ENCODE assay signal across 7 cellular contexts in genomic region chr1:179962168-179962567, GRCh38. TPM values are rescaled to one million over a fixed set of nuclear protein-coding genes. Genes with fewer than 3 reads are reported as not detected.
DNase-seq lines count a peak whose midpoint lies in the region; ATAC-seq, FAIRE-seq and TF ChIP-seq lines count a peak whose summit lies in the region.
"Not testable (repeated sequence)": the region's sequence is repeated elsewhere in the genome, so short reads cannot be mapped to it uniquely, and the experiment has no call there.

No MANE protein-coding gene starts in this region.

- not testable (repeated sequence) for H3K27ac ChIP-seq in HEK293 (ENCODE audit: extremely low read depth, low read depth, low read length); K562 (ENCODE audit: extremely low read depth, low read depth, low read length); trophoblast cell (ENCODE audit: low read depth, low read length)

- not testable (repeated sequence) for H2AFZ ChIP-seq in K562 (ENCODE audit: low read depth, low read length); trophoblast cell (ENCODE audit: insufficient read depth, low read length, poor library complexity)

- H3K14ac ChIP-seq in trophoblast cell (ENCODE audit: low read length), result not testable (repeated sequence)

- H3K4me3 Mint-ChIP-seq in T-helper 17 cell; effector memory CD8-positive, alpha-beta T cell; stimulated activated memory B cell treated with anti-CD40 and anti-IgM and Interleukin-4, amounts not matched to agents 10 μg/mL and 1 μg/mL and 100 μg/mL, for 72 hours: not testable (repeated sequence)

- TF ChIP-seq CTCF in HEK293 (tag by site-specific recombination; IDR thresholded peaks at IDR 0.05); K562 (IDR thresholded peaks at IDR 0.05 in 2 of 3, conservative IDR thresholded peaks at IDR 0.05 in 1 of 3; ENCODE audit: insufficient read depth in 2 of 3, low read depth in 1 of 3, low read length in 3 of 3): not testable (repeated sequence)

- not testable (repeated sequence) for H3K9me3 ChIP-seq in HEK293 (ENCODE audit: control insufficient read depth, insufficient read depth, low read depth, low read length); T-helper 17 cell (ENCODE audit: control insufficient read depth, low read length, poor library complexity, severe bottlenecking); K562 (replicated peaks; ENCODE audit: control insufficient read depth, insufficient read depth, low read depth, low read length); trophoblast cell (ENCODE audit: insufficient read depth, low read depth, low read length)

- H3K27me3 Mint-ChIP-seq in T-helper 17 cell; effector memory CD8-positive, alpha-beta T cell; stimulated activated memory B cell treated with anti-CD40 and anti-IgM and Interleukin-4, amounts not matched to agents 10 μg/mL and 1 μg/mL and 100 μg/mL, for 72 hours: not testable (repeated sequence)

- not testable (repeated sequence) for H2BK120ac ChIP-seq in trophoblast cell (ENCODE audit: insufficient read depth, low read length, poor library complexity)

- H4K91ac ChIP-seq in trophoblast cell (ENCODE audit: low read depth, low read length), result not testable (repeated sequence)

- intact Hi-C loops in K562 (cut with micrococcal nuclease), result not testable (repeated sequence)

- H3K4me2 ChIP-seq in K562 (ENCODE audit: insufficient read depth, low read length); trophoblast cell (ENCODE audit: low read length): not testable (repeated sequence)

- not testable (repeated sequence) for H3K9me3 Mint-ChIP-seq in effector memory CD8-positive, alpha-beta T cell; stimulated activated memory B cell treated with anti-CD40 and anti-IgM and Interleukin-4, amounts not matched to agents 10 μg/mL and 1 μg/mL and 100 μg/mL, for 72 hours

- H4K12ac ChIP-seq in trophoblast cell (ENCODE audit: low read depth, low read length), result not testable (repeated sequence)

- not testable (repeated sequence) for H3K36me3 ChIP-seq in HEK293 (ENCODE audit: control insufficient read depth in 2 of 2, insufficient read depth in 1 of 2, low read length in 2 of 2); K562 (ENCODE audit: control insufficient read depth, insufficient read depth, low read length); trophoblast cell (ENCODE audit: control insufficient read depth in 1 of 2, insufficient read depth in 2 of 2, low read length in 2 of 2)

- not testable (repeated sequence) for H3K4me1 ChIP-seq in HEK293 (ENCODE audit: control insufficient read depth, insufficient read depth, low read length); K562 (replicated peaks in 1 of 2; ENCODE audit: control insufficient read depth in 2 of 2, insufficient read depth in 2 of 2, low read length in 2 of 2); trophoblast cell (ENCODE audit: control insufficient read depth in 1 of 2, insufficient read depth in 2 of 2, low read length in 2 of 2)

- not testable (repeated sequence) for FAIRE-seq in K562 (lab: Jason Lieb, UNC)

- TF ChIP-seq RAD21 in K562 (CRISPR knock-in tag; conservative IDR thresholded peaks at IDR 0.05 in 1 of 2, IDR thresholded peaks at IDR 0.05 in 1 of 2), result not testable (repeated sequence)

- not testable (repeated sequence) for BruUV-seq in K562 (replicated peaks; lab: Mats Ljungman, UMichigan)

- not testable (repeated sequence) for H2BK12ac ChIP-seq in trophoblast cell (ENCODE audit: low read length)

- in situ Hi-C loops in K562 (cut with MboI), result not testable (repeated sequence)

- 95% methylated on average over 8 of the region's 8 CpGs for WGBS in K562 (ENCODE audit: insufficient coverage, low coverage, missing lambda C conversion rate)
- WGBS in trophoblast cell (ENCODE audit: extremely low coverage, insufficient coverage, insufficient read length), result no CpG with 5 or more reads among the region's 8 CpGs

- H3K4me3 ChIP-seq in HEK293 (ENCODE audit: low read depth, low read length); K562; trophoblast cell (ENCODE audit: low read depth, low read length): not testable (repeated sequence)

- not testable (repeated sequence) for H3K9me1 ChIP-seq in K562 (ENCODE audit: control insufficient read depth, insufficient read depth, low read length)

- not testable (repeated sequence) for DNase-seq in T-helper 17 cell; K562 (ENCODE audit: extremely low read depth in 1 of 4, low spot score in 3 of 4); effector memory CD8-positive, alpha-beta T cell; trophoblast cell

- peak overlapping the region; percentile 41 for H3K4ac ChIP-seq in trophoblast cell (ENCODE audit: low read depth, low read length)

- not testable (repeated sequence) for TF ChIP-seq POLR2A in K562 (conservative IDR thresholded peaks at IDR 0.05)

- H4K8ac ChIP-seq in trophoblast cell (ENCODE audit: low read depth, low read length), result not testable (repeated sequence)

- CTCF ChIA-PET in HEK293 (lab: Yijun Ruan, JAX), result interaction anchor here (0.6 kb wide), 1 partner anchor 13 kb away, joined by 3 read pairs; no protein-coding TSS in a partner anchor
- CTCF ChIA-PET in K562 (lab: Yijun Ruan, JAX; ENCODE audit: low intra/inter-chr PET ratio), result not testable (repeated sequence)

- not testable (repeated sequence) for H2BK5ac ChIP-seq in trophoblast cell (ENCODE audit: low read depth, low read length, poor library complexity)

- not testable (repeated sequence) for TF ChIP-seq EP300 in K562 (IDR thresholded peaks at IDR 0.05; ENCODE audit: low read length)

- H3K18ac ChIP-seq in trophoblast cell (ENCODE audit: low read length), result not testable (repeated sequence)

- H3K27ac Mint-ChIP-seq in T-helper 17 cell, result peak overlapping the region; percentile 82
- peak overlapping the region; percentile 8 to 82 for H3K27ac Mint-ChIP-seq in effector memory CD8-positive, alpha-beta T cell
- H3K27ac Mint-ChIP-seq in stimulated activated memory B cell treated with anti-CD40 and anti-IgM and Interleukin-4, amounts not matched to agents 10 μg/mL and 1 μg/mL and 100 μg/mL, for 72 hours, result peak overlapping the region; percentile 14

- not testable (repeated sequence) for H3K23ac ChIP-seq in trophoblast cell (ENCODE audit: low read length)

- not testable (repeated sequence) for H4K20me1 ChIP-seq in K562 (replicated peaks; ENCODE audit: control insufficient read depth, insufficient read depth, low read length)

- POLR2A ChIA-PET in HEK293 (lab: Yijun Ruan, JAX), result not testable (repeated sequence)
- POLR2A ChIA-PET in K562 (lab: Yijun Ruan, JAX), result interaction anchor here (0.6 to 1.6 kb wide), 3 partner anchors 10 to 37 kb away, joined by 3 to 5 read pairs (median 4); no protein-coding TSS in a partner anchor

- peaks cover 44% of the 10 kb centered on the region for H3K4me1 Mint-ChIP-seq in T-helper 17 cell
- H3K4me1 Mint-ChIP-seq in effector memory CD8-positive, alpha-beta T cell (ENCODE audit: low read depth in 2 of 2), result peaks cover 39 to 45% of the 10 kb centered on the region in 2 donors
- peaks cover 43% of the 10 kb centered on the region for H3K4me1 Mint-ChIP-seq in stimulated activated memory B cell treated with anti-CD40 and anti-IgM and Interleukin-4, amounts not matched to agents 10 μg/mL and 1 μg/mL and 100 μg/mL, for 72 hours

- H3K27me3 ChIP-seq in K562 (ENCODE audit: control insufficient read depth in 2 of 2, insufficient read depth in 2 of 2, low read length in 2 of 2); trophoblast cell (ENCODE audit: insufficient read depth, low read length): not testable (repeated sequence)

- not testable (repeated sequence) for H2AK5ac ChIP-seq in trophoblast cell (ENCODE audit: low read length)

- peaks cover 95% of the 10 kb centered on the region for H3K79me2 ChIP-seq in K562 (ENCODE audit: control insufficient read depth, insufficient read depth, low read length)
- H3K79me2 ChIP-seq in trophoblast cell (ENCODE audit: control insufficient read depth, insufficient read depth, low read length, poor library complexity), result not testable (repeated sequence)

- H3K36me3 Mint-ChIP-seq in T-helper 17 cell (ENCODE audit: low read depth), result not testable (repeated sequence)
- H3K36me3 Mint-ChIP-seq in effector memory CD8-positive, alpha-beta T cell (ENCODE audit: insufficient read depth), result peaks cover 16% of the 10 kb centered on the region
- H3K36me3 Mint-ChIP-seq in stimulated activated memory B cell treated with anti-CD40 and anti-IgM and Interleukin-4, amounts not matched to agents 10 μg/mL and 1 μg/mL and 100 μg/mL, for 72 hours, result peaks cover 25% of the 10 kb centered on the region

- not testable (repeated sequence) for H3K79me1 ChIP-seq in trophoblast cell (ENCODE audit: low read length)

- not testable (repeated sequence) for H3K9ac ChIP-seq in K562 (ENCODE audit: insufficient read depth in 1 of 2, low read depth in 2 of 2, low read length in 2 of 2); trophoblast cell (ENCODE audit: low read length)

- not testable (repeated sequence) for ATAC-seq in SK-N-SH treated with all-trans-retinoic acid at 6 μM for 48 hours; T-helper 17 cell; K562; effector memory CD8-positive, alpha-beta T cell (replicated peaks); stimulated activated memory B cell treated with anti-CD40 and anti-IgM and Interleukin-4, amounts not matched to agents 10 μg/mL and 1 μg/mL and 100 μg/mL, for 72 hours

RNA-seq across cellular contexts. Expression of gene CEP350, which starts 7.6 kb away (rescaled TPM):
- total RNA-seq in T-helper 17 cell, result 10 to 100 TPM; 63.0 to 66.8 TPM
- 27.4 and 114 TPM in 2 replicates for total RNA-seq in K562 (2011; cell fraction: chromatin; rRNA removed; ENCODE audit: low replicate concordance)
- 19.5 and 31.2 TPM in 2 replicates for total RNA-seq in K562 (2011; cell fraction: nucleolus; rRNA removed)
- total RNA-seq in K562 (2011; cell fraction: nucleoplasm; rRNA removed), result 38.1 and 40.1 TPM in 2 replicates
- 30.4 and 34.2 TPM in 2 replicates for total RNA-seq in K562 (2014; rRNA removed)
- 56.0 and 66.8 TPM in 2 replicates for total RNA-seq in K562 (2014; rRNA removed; fragmentation: Illumina TruSeq; extraction: Trizol)
- 57.7 and 64.3 TPM in 2 replicates for total RNA-seq in K562 (2015; rRNA removed; fragmentation: Illumina TruSeq; extraction: Trizol)
- 39.5 and 42.2 TPM in 2 replicates for total RNA-seq in K562 (2021)
- 17.7 and 23.3 TPM in 2 replicates for polyA plus RNA-seq in K562 (2011; rRNA removed)
- 4.5 and 8.3 TPM in 2 replicates for polyA plus RNA-seq in K562 (2011; cell fraction: cytosol; rRNA removed)
- polyA plus RNA-seq in K562 (2011; cell fraction: nucleus; rRNA removed), result 13.5 and 20.3 TPM in 2 replicates
- 17.6 and 18.7 TPM in 2 replicates for polyA plus RNA-seq in K562 (2012)
- 23.0 and 28.0 TPM in 2 replicates for polyA plus RNA-seq in K562 (2014; fragmentation: Illumina TruSeq; extraction: Trizol)
- 1 to 10 TPM; 8.3 to 8.7 TPM for polyA plus RNA-seq in K562 (2014; fragmentation: Nextera tagmentation; extraction: Ambion mirVana)
- 17.1 and 20.4 TPM in 2 replicates for polyA plus RNA-seq in K562 (2014; rRNA removed)
- 94.1 and 107 TPM in 2 replicates for polyA minus RNA-seq in K562 (2011; rRNA and poly(A)+ RNA removed)
- 29.8 and 44.2 TPM in 2 replicates for polyA minus RNA-seq in K562 (2011; cell fraction: cytosol; rRNA and poly(A)+ RNA removed)
- 34.6 and 77.2 TPM in 2 replicates for polyA minus RNA-seq in K562 (2011; cell fraction: nucleus; rRNA and poly(A)+ RNA removed)
- 12.5 and 12.7 TPM in 2 replicates for polyA plus RNA-seq in trophoblast cell (2013)

Comparison
In these comparisons a context has a peak if more than half of its experiments do, and no peak if none do; other contexts are left out.
1. H3K27ac Mint-ChIP-seq: peak in every context shown above with its lines; median percentile 82 in T-helper 17 cell; 45 in effector memory CD8-positive, alpha-beta T cell; 14 in stimulated activated memory B cell treated with anti-CD40 and anti-IgM and Interleukin-4, amounts not matched to agents 10 μg/mL and 1 μg/mL and 100 μg/mL, for 72 hours.